In the genomic region with DNA sequence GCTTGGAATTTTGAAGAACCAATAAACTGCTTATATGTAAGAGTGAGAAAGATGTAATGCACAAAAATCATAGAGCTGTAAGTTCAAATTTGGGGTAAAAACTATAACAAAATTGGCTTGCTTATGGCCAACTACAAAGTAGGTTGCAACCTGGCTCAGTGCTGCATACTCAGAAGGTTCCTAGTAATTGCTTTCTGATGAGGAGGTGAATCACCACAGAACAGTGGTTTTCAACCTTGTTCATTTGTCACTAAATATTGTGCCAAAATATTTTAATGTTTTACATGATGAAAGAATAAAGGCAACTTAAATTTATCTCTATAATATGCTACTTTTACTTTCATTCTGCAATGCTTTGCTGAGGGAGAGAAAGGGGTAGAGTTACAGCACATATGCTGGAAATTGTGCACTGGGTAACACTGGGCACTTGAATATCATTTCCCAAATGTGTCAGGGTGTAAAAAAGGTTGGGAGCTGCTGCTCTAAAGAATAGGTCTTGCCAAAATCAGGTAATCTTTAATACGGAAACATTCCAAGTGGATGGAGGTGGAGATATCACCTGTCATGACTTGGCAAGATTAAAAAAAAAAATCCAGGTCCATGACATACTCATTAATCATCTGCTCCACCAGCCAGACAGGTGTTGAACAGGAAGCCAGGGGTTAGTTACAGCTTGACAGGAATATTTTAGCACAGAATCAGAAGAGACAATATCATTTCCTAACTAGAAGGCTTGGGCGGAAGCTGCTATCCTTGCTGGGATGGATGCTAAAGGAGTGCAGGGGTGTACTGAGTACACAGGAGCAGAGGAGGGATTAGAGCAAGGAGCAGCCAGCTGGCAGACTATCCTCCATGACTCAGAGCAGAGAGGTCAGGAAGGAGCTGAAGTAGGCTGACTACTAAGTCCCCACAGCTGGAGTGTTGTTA, we compare ENCODE assay signal across 11 cellular contexts.
A peak's percentile ranks its signal among the peaks of the same experiment; 100 is the strongest.
DNase-seq lines count a peak whose midpoint lies in the region; ATAC-seq lines count a peak whose summit lies in the region.
"Had no signal": no experiment of that assay in that cellular context is flagged by ENCODE, and none has a peak within 500 bp of the region (broad histone marks: within the 10 kb centered on the region; RNA-seq: fewer than 3 reads in every experiment).

No MANE protein-coding gene starts in this region.

- no peak overlapping the region for H3K27ac Mint-ChIP-seq in stimulated activated effector memory CD8-positive, alpha-beta T cell treated with anti-CD3 and anti-CD28 coated beads, Interleukin-12 subunit alpha, Interleukin-12 subunit beta, amount 100 ng/mL, for 72 hours
- H3K27ac Mint-ChIP-seq: immature natural killer cell had no signal

- DNase-seq in NCI-H2107 treated with DMSO at 0.1 percent for 48 hours (lab: John Stamatoyannopoulos, UW; ENCODE audit: unreplicated experiment): peak; percentile 38
- DNase-seq in NCI-H2107 (lab: John Stamatoyannopoulos, UW): no peak
- peak; percentile 66 for DNase-seq in RKO (ENCODE audit: low spot score)
- peak; percentile 22 for DNase-seq in glomerular visceral epithelial cell (ENCODE audit: extremely low spot score)
- DNase-seq in stimulated activated effector memory CD8-positive, alpha-beta T cell treated with anti-CD3 and anti-CD28 coated beads, Interleukin-12 subunit alpha, Interleukin-12 subunit beta, amount 100 ng/mL, for 72 hours (ENCODE audit: low spot score in 2 of 2): no peak
- no peak for DNase-seq in NK-92 (lab: John Stamatoyannopoulos, UW; ENCODE audit: unreplicated experiment)
- DNase-seq: activated CD8-positive, alpha-beta memory T cell treated with anti-CD3 and anti-CD28 coated beads for 24 hours; immature natural killer cell; stimulated activated CD4-positive, alpha-beta T cell treated with anti-CD3 and anti-CD28 coated beads, Interleukin-12 subunit alpha, Interleukin-12 subunit beta, amount 100 ng/mL, for 4 hours had no signal

- H3K36me3 Mint-ChIP-seq in stimulated activated effector memory CD8-positive, alpha-beta T cell treated with anti-CD3 and anti-CD28 coated beads, Interleukin-12 subunit alpha, Interleukin-12 subunit beta, amount 100 ng/mL, for 72 hours: no peaks in the 10 kb centered on the region
- H3K36me3 Mint-ChIP-seq: immature natural killer cell had no signal

- peak; percentile 53 for ATAC-seq in stimulated activated effector memory CD8-positive, alpha-beta T cell treated with anti-CD3 and anti-CD28 coated beads, Interleukin-12 subunit alpha, Interleukin-12 subunit beta, amount 100 ng/mL, for 72 hours
- ATAC-seq in GM18909 (IDR thresholded peaks at IDR 0.05; ENCODE audit: poor library complexity, unreplicated experiment) (no peak), GM18907 (IDR thresholded peaks at IDR 0.05; ENCODE audit: unreplicated experiment) (no peak)

- no peaks in the 10 kb centered on the region for H3K4me1 Mint-ChIP-seq in stimulated activated effector memory CD8-positive, alpha-beta T cell treated with anti-CD3 and anti-CD28 coated beads, Interleukin-12 subunit alpha, Interleukin-12 subunit beta, amount 100 ng/mL, for 72 hours
- H3K4me1 Mint-ChIP-seq: immature natural killer cell had no signal

- no peak overlapping the region for H3K4me3 Mint-ChIP-seq in stimulated activated effector memory CD8-positive, alpha-beta T cell treated with anti-CD3 and anti-CD28 coated beads, Interleukin-12 subunit alpha, Interleukin-12 subunit beta, amount 100 ng/mL, for 72 hours
- H3K4me3 Mint-ChIP-seq: immature natural killer cell had no signal

- no peaks in the 10 kb centered on the region for H3K9me3 Mint-ChIP-seq in stimulated activated effector memory CD8-positive, alpha-beta T cell treated with anti-CD3 and anti-CD28 coated beads, Interleukin-12 subunit alpha, Interleukin-12 subunit beta, amount 100 ng/mL, for 72 hours

Comparison
In these comparisons a context has a peak if more than half of its experiments do, and no peak if none do; other contexts are left out.
1. DNase-seq: peak in NCI-H2107 treated with DMSO at 0.1 percent for 48 hours (single experiment), RKO (single experiment) and glomerular visceral epithelial cell (single experiment); none in NCI-H2107 (single experiment), stimulated activated effector memory CD8-positive, alpha-beta T cell treated with anti-CD3 and anti-CD28 coated beads, Interleukin-12 subunit alpha, Interleukin-12 subunit beta, amount 100 ng/mL, for 72 hours (0 of 2) and NK-92 (single experiment).